Comparison of ENCODE assay signal across 8 cellular contexts in the genomic region with DNA sequence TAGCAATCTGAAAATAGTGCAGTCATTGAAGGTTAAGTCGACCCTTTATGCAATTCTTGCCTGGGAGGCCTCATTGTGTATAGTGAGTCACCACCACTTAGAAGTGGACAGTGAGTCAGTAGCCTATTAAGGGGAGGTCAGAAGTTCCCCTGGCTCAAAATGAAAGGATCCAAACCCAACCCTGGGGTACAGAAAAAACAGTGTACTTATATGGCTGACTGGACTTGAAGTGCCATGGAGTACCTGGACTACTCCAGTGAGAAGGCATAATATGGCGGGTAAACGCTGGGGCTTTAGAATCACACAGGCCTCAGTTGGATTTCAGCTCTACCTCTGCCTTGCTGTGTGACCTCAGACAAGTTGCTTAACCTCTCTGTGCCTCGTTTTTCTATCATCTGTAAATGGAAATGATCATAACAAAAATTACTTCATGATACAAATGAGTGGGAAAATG. TPM values are rescaled to one million over a fixed set of nuclear protein-coding genes. Genes with fewer than 3 reads are reported as not detected.
A peak's percentile ranks its signal among the peaks of the same experiment; 100 is the strongest.
DNase-seq lines count a peak whose midpoint lies in the region; ATAC-seq, FAIRE-seq and TF ChIP-seq lines count a peak whose summit lies in the region.

No MANE protein-coding gene starts in this region.

- peak overlapping the region in 3 of 4 donors; percentile 14 to 45 (median 40) for H3K27ac ChIP-seq in upper lobe of left lung
- no peak overlapping the region for H3K27ac ChIP-seq in MM.1S (ENCODE audit: low read length)

- no peaks in the 10 kb centered on the region for H3K9me2 ChIP-seq in MM.1S (replicated peaks; ENCODE audit: insufficient read depth, low read length)

- H3K4me3 ChIP-seq in upper lobe of left lung (no peak overlapping the region), MM.1S (ENCODE audit: low read length) (no peak overlapping the region)

- ATAC-seq in activated T-cell treated with anti-CD3 and anti-CD28 coated beads, Interleukin-2, amount 50 U/mL, for 72 hours (replicated peaks in 1 of 2): peak; percentile 47 to 62
- ATAC-seq in upper lobe of left lung (ENCODE audit: low FRiP score in 2 of 2): peak; percentile 64 to 77
- ATAC-seq in HG03039 (IDR thresholded peaks at IDR 0.05; ENCODE audit: unreplicated experiment): no peak
- ATAC-seq in HG02798 (IDR thresholded peaks at IDR 0.05; ENCODE audit: poor library complexity, unreplicated experiment): no peak

- peak; percentile 46 for DNase-seq in activated T-cell treated with anti-CD3 and anti-CD28 coated beads, Interleukin-2, amount 50 U/mL, for 24 hours
- DNase-seq in activated T-cell treated with anti-CD3 and anti-CD28 coated beads, Interleukin-2, amount 50 U/mL, for 1 hour: no peak
- peak; percentile 37 for DNase-seq in activated T-cell treated with anti-CD3 and anti-CD28 coated beads, Interleukin-2, amount 50 U/mL, for 72 hours
- DNase-seq in upper lobe of left lung (peak in 1 of 2 donors; percentile 66), MM.1S (no peak)

- no peak overlapping the region for H2AFZ ChIP-seq in MM.1S (ENCODE audit: low read length)

- peaks cover 22% of the 10 kb centered on the region for H3K79me2 ChIP-seq in MM.1S (ENCODE audit: low read length)

- H3K36me3 Mint-ChIP-seq in activated T-cell treated with anti-CD3 and anti-CD28 coated beads, Interleukin-2, amount 50 U/mL, for 24 hours (ENCODE audit: low read depth): no peaks in the 10 kb centered on the region
- H3K36me3 Mint-ChIP-seq in activated T-cell treated with anti-CD3 and anti-CD28 coated beads, Interleukin-2, amount 50 U/mL, for 72 hours (ENCODE audit: insufficient read depth in 2 of 2): no peaks in the 10 kb centered on the region

- TF ChIP-seq CTCF in upper lobe of left lung (IDR thresholded peaks at IDR 0.05) (no peak), MM.1S (IDR thresholded peaks at IDR 0.05; ENCODE audit: low read length) (no peak)

- H4K20me1 ChIP-seq in MM.1S (ENCODE audit: insufficient read depth, low read length): no peaks in the 10 kb centered on the region

- H3K4me2 ChIP-seq in MM.1S (ENCODE audit: low read depth, low read length): no peak overlapping the region

- H3K27me3 ChIP-seq in upper lobe of left lung (no peaks in the 10 kb centered on the region), MM.1S (replicated peaks; ENCODE audit: insufficient read depth, low read length) (no peaks in the 10 kb centered on the region)

- H3K9ac ChIP-seq in MM.1S (ENCODE audit: low read length): no peak overlapping the region

- H3K27me3 Mint-ChIP-seq in activated T-cell treated with anti-CD3 and anti-CD28 coated beads, Interleukin-2, amount 50 U/mL, for 24 hours: no peaks in the 10 kb centered on the region
- H3K27me3 Mint-ChIP-seq in activated T-cell treated with anti-CD3 and anti-CD28 coated beads, Interleukin-2, amount 50 U/mL, for 72 hours (ENCODE audit: low read depth): no peaks in the 10 kb centered on the region

- FAIRE-seq in islet of Langerhans (lab: Jason Lieb, UNC): peak; percentile 98

- TF ChIP-seq EP300 in upper lobe of left lung (IDR thresholded peaks at IDR 0.05): peak in 1 of 4 donors; percentile 59

- TF ChIP-seq POLR2A in upper lobe of left lung (IDR thresholded peaks at IDR 0.05): no peak

- peaks cover 24% of the 10 kb centered on the region for H3F3A ChIP-seq in MM.1S (ENCODE audit: insufficient read depth, low read length)

- H3K4me3 Mint-ChIP-seq in activated T-cell treated with anti-CD3 and anti-CD28 coated beads, Interleukin-2, amount 50 U/mL, for 24 hours: peak overlapping the region; percentile 29
- no peak overlapping the region for H3K4me3 Mint-ChIP-seq in activated T-cell treated with anti-CD3 and anti-CD28 coated beads, Interleukin-2, amount 50 U/mL, for 72 hours

- H3K27ac Mint-ChIP-seq in activated T-cell treated with anti-CD3 and anti-CD28 coated beads, Interleukin-2, amount 50 U/mL, for 24 hours: no peak overlapping the region
- no peak overlapping the region for H3K27ac Mint-ChIP-seq in activated T-cell treated with anti-CD3 and anti-CD28 coated beads, Interleukin-2, amount 50 U/mL, for 72 hours

- H3K9me3 ChIP-seq in upper lobe of left lung (no peaks in the 10 kb centered on the region), MM.1S (replicated peaks; ENCODE audit: insufficient read depth, low read length) (no peaks in the 10 kb centered on the region)

- 49 to 58% methylated on average over 4 of the region's 4 CpGs for WGBS in upper lobe of left lung, 2 donors

- H3K4me1 Mint-ChIP-seq in activated T-cell treated with anti-CD3 and anti-CD28 coated beads, Interleukin-2, amount 50 U/mL, for 24 hours (ENCODE audit: low read depth): peaks cover 7% of the 10 kb centered on the region
- peaks cover 35% of the 10 kb centered on the region for H3K4me1 Mint-ChIP-seq in activated T-cell treated with anti-CD3 and anti-CD28 coated beads, Interleukin-2, amount 50 U/mL, for 72 hours (ENCODE audit: low read depth)

- H3K9me3 Mint-ChIP-seq in activated T-cell treated with anti-CD3 and anti-CD28 coated beads, Interleukin-2, amount 50 U/mL, for 24 hours: peaks cover 5% of the 10 kb centered on the region
- no peaks in the 10 kb centered on the region for H3K9me3 Mint-ChIP-seq in activated T-cell treated with anti-CD3 and anti-CD28 coated beads, Interleukin-2, amount 50 U/mL, for 72 hours

- H3K36me3 ChIP-seq in upper lobe of left lung: no peaks in the 10 kb centered on the region
- H3K36me3 ChIP-seq in MM.1S (replicated peaks; ENCODE audit: insufficient read depth, low read length): no peaks in the 10 kb centered on the region

- peaks cover 20 to 49% (median 37%) of the 10 kb centered on the region in 4 donors for H3K4me1 ChIP-seq in upper lobe of left lung
- H3K4me1 ChIP-seq in MM.1S (ENCODE audit: low read length): peaks cover 17% of the 10 kb centered on the region

RNA-seq across cellular contexts. Expression of a gene that starts 2.2 kb away (rescaled TPM):
- 10 to 100 TPM; 21.5 to 22.2 TPM for total RNA-seq in activated T-cell treated with anti-CD3 and anti-CD28 coated beads, Interleukin-2, amount 50 U/mL, for 72 hours
- total RNA-seq in upper lobe of left lung: 10 to 100 TPM in 5 of 6 donors, 1 to 10 TPM in 1; 8.1 to 24.6 (median 14.6) TPM

Comparison
In these comparisons a context has a peak if more than half of its experiments do, and no peak if none do; other contexts are left out.
1. DNase-seq: peak in activated T-cell treated with anti-CD3 and anti-CD28 coated beads, Interleukin-2, amount 50 U/mL, for 24 hours (single experiment) and activated T-cell treated with anti-CD3 and anti-CD28 coated beads, Interleukin-2, amount 50 U/mL, for 72 hours (2 of 2); none in activated T-cell treated with anti-CD3 and anti-CD28 coated beads, Interleukin-2, amount 50 U/mL, for 1 hour (single experiment) and MM.1S (single experiment).
2. ATAC-seq: peak in activated T-cell treated with anti-CD3 and anti-CD28 coated beads, Interleukin-2, amount 50 U/mL, for 72 hours (2 of 2) and upper lobe of left lung (2 of 2); none in HG03039 (single experiment) and HG02798 (single experiment).